ENCODE assay signal across 26 cellular contexts in the genomic region with DNA sequence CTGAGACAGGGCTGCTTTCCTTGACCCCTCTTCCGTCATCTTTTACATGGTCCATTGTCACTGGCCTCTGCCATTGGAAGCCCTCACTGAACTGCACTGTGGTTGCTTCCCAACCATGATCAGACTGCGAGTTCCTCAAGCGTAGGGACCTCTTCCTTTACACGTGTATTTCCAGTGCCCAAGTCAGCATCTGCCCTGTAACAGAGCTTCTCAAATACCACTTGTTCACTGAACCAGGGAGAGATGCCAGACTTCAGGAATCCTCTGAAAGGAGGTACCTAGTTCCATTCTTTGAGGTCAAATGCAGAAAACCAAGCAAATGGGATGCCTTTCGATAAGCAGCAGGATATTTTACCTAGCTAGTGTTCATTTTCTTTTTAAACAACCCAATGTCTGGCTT.
DNase-seq lines count a peak whose midpoint lies in the region; ATAC-seq, FAIRE-seq and TF ChIP-seq lines count a peak whose summit lies in the region.
"Had no signal": no experiment of that assay in that cellular context is flagged by ENCODE, and none has a peak within 500 bp of the region (broad histone marks: within the 10 kb centered on the region; RNA-seq: fewer than 3 reads in every experiment).

No MANE protein-coding gene starts in this region.

- TF ChIP-seq EP300 in HepG2 (IDR thresholded peaks at IDR 0.05; ENCODE audit: low read depth in 2 of 2, low read length in 2 of 2): no peak
- no peak for TF ChIP-seq EP300 in HepG2 (CRISPR knock-in tag; IDR thresholded peaks at IDR 0.05; ENCODE audit: borderline replicate concordance)

- H3F3A ChIP-seq in neural progenitor cell (ENCODE audit: low read depth): peaks cover 15% of the 10 kb centered on the region

- intact Hi-C loops in Panc1 (cut with micrococcal nuclease; ENCODE audit: unreplicated experiment) (no loop called here), HepG2 (cut with micrococcal nuclease; ENCODE audit: unreplicated experiment) (no loop called here)

- peaks cover 10% of the 10 kb centered on the region for H3K36me3 Mint-ChIP-seq in neural progenitor cell
- H3K36me3 Mint-ChIP-seq: CD14-positive monocyte, IgD-negative memory B cell had no signal

- ATAC-seq in Panc1 (no peak), HepG2 (no peak), HG03097 (IDR thresholded peaks at IDR 0.05; ENCODE audit: low FRiP score, unreplicated experiment) (no peak)

- H3K4me3 Mint-ChIP-seq in neural progenitor cell: no peak overlapping the region
- H3K4me3 Mint-ChIP-seq: CD14-positive monocyte, HFFc6, IgD-negative memory B cell had no signal

- H2AFZ ChIP-seq in neural progenitor cell (replicated peaks) (no peak overlapping the region), HepG2 (ENCODE audit: low read length) (no peak overlapping the region)

- POLR2A ChIA-PET in Panc1 (lab: Charles Lee) (no interaction called here), HepG2 (lab: Yijun Ruan, JAX) (no interaction called here)

- TF ChIP-seq POLR2A in HepG2 (IDR thresholded peaks at IDR 0.05; ENCODE audit: insufficient read depth in 1 of 2, low read depth in 2 of 2, low read length in 2 of 2): no peak

- peaks cover 5% of the 10 kb centered on the region for H3K27me3 Mint-ChIP-seq in neural progenitor cell (ENCODE audit: insufficient read depth, low read depth)

- CTCF ChIA-PET in Panc1 (lab: Charles Lee): interaction anchor here (0.7 kb wide), 1 partner anchor 179 kb away, joined by 3 read pairs; no protein-coding TSS in a partner anchor
- CTCF ChIA-PET in HepG2 (lab: Yijun Ruan, JAX; ENCODE audit: low intra/inter-chr PET ratio, low total read pairs): no interaction called here

- in situ Hi-C loops in Caki2 (cut with HindIII; ENCODE audit: low pct_unique_long_range_greater_than_20kb, low sequenced_read_pairs): no loop called here
- in situ Hi-C loops in Panc1 (cut with HindIII; ENCODE audit: low pct_unique_long_range_greater_than_20kb, low sequenced_read_pairs): no loop called here
- in situ Hi-C loops in HepG2 (cut with HindIII; ENCODE audit: extremely low pct_ligation_motif_present, low pct_unique_long_range_greater_than_20kb): loop anchor here (5.0 kb wide), 1 partner anchor 128 kb away; no protein-coding TSS in a partner anchor

- BruUV-seq in Panc1 (replicated peaks; lab: Mats Ljungman, UMichigan) (no TSS peak), HepG2 (replicated peaks; lab: Mats Ljungman, UMichigan) (no TSS peak)

- H3K4me2 ChIP-seq in neural progenitor cell: peak overlapping the region; percentile 58
- no peak overlapping the region for H3K4me2 ChIP-seq in HepG2 (ENCODE audit: low read depth, low read length)
- H3K4me2 ChIP-seq: SK-N-SH had no signal

- H4K20me1 ChIP-seq in neural progenitor cell (ENCODE audit: low read depth): no peaks in the 10 kb centered on the region
- H4K20me1 ChIP-seq in HepG2 (ENCODE audit: insufficient read depth, low read length): no peaks in the 10 kb centered on the region

- no peak for FAIRE-seq in HepG2 (lab: Jason Lieb, UNC)
- FAIRE-seq: G401.6 had no signal

- no peak for TF ChIP-seq CTCF in Panc1 (IDR thresholded peaks at IDR 0.05)
- no peak for TF ChIP-seq CTCF in neural progenitor cell (IDR thresholded peaks at IDR 0.05)
- no peak for TF ChIP-seq CTCF in HepG2 (CRISPR knock-in tag; IDR thresholded peaks at IDR 0.05)

- TF ChIP-seq RAD21 in HepG2 (CRISPR knock-in tag; IDR thresholded peaks at IDR 0.05): no peak

- H3K4me1 Mint-ChIP-seq in neural progenitor cell: peaks cover 19% of the 10 kb centered on the region

- H3K4me3 ChIP-seq in Panc1 (ENCODE audit: low read depth in 2 of 2, low read length in 2 of 2): no peak overlapping the region
- H3K4me3 ChIP-seq in neural progenitor cell: no peak overlapping the region
- no peak overlapping the region for H3K4me3 ChIP-seq in HepG2 (replicated peaks in 1 of 3; ENCODE audit: insufficient read depth in 1 of 3, low read depth in 2 of 3, low read length in 3 of 3)
- H3K4me3 ChIP-seq: MG63 had no signal

- no peaks in the 10 kb centered on the region; the same call in 1 of the 2 replicates for H3K36me3 ChIP-seq in Panc1 (ENCODE audit: control insufficient read depth, insufficient read depth, low read length)
- no peaks in the 10 kb centered on the region for H3K36me3 ChIP-seq in neural progenitor cell
- no peaks in the 10 kb centered on the region for H3K36me3 ChIP-seq in HepG2 (replicated peaks in 1 of 2; ENCODE audit: control insufficient read depth in 1 of 2, insufficient read depth in 2 of 2, low read length in 2 of 2)
- H3K36me3 ChIP-seq: MG63 had no signal

- peak; percentile 65 for DNase-seq in Caki2 (ENCODE audit: low read depth)
- DNase-seq in Panc1 (ENCODE audit: low read depth, low spot score): no peak
- peak; percentile 84 for DNase-seq in glomerular visceral epithelial cell (ENCODE audit: extremely low spot score)
- peak; percentile 25 for DNase-seq in neural progenitor cell (ENCODE audit: low spot score)
- no peak for DNase-seq in HepG2 (ENCODE audit: low spot score)
- DNase-seq in NCI-H128 (lab: John Stamatoyannopoulos, UW; ENCODE audit: unreplicated experiment): no peak
- DNase-seq: AML-193, DMS 273 treated with DMSO at 0.1 percent for 48 hours, H7, HFFc6, Kasumi-1, MG63, NCI-H1105, NCI-H1694 treated with DMSO at 0.1 percent for 48 hours, NCI-H226, NCI-H524, NCI-H82, OCI-M1, RPMI8226, SHP77 treated with DMSO at 0.1 percent for 48 hours, SK-N-SH had no signal

- H3K9me3 ChIP-seq in Panc1 (ENCODE audit: control insufficient read depth, insufficient read depth, low read depth, low read length) (no peaks in the 10 kb centered on the region), neural progenitor cell (ENCODE audit: low read depth) (no peaks in the 10 kb centered on the region), HepG2 (ENCODE audit: low read length) (no peaks in the 10 kb centered on the region)
- H3K9me3 ChIP-seq: MG63, SK-N-SH had no signal

- H3K79me2 ChIP-seq in neural progenitor cell (ENCODE audit: low read depth): no peaks in the 10 kb centered on the region
- no peaks in the 10 kb centered on the region for H3K79me2 ChIP-seq in HepG2 (ENCODE audit: insufficient read depth, low read length)

- peaks cover 19% of the 10 kb centered on the region for H3K4me1 ChIP-seq in Panc1 (ENCODE audit: control insufficient read depth, insufficient read depth, low read length)
- H3K4me1 ChIP-seq in neural progenitor cell: peaks cover 30% of the 10 kb centered on the region
- peaks cover 15% of the 10 kb centered on the region for H3K4me1 ChIP-seq in HepG2 (ENCODE audit: insufficient read depth, low read length)

- H3K27ac ChIP-seq in Panc1 (ENCODE audit: low read length) (peak overlapping the region; percentile 77), neural progenitor cell (no peak overlapping the region), HepG2 (ENCODE audit: extremely low read length, insufficient read depth, low read length) (no peak overlapping the region)
- H3K27ac ChIP-seq: HL-60 had no signal

- H3K9ac ChIP-seq in neural progenitor cell (no peak overlapping the region), HepG2 (ENCODE audit: insufficient read depth, low read depth, low read length) (no peak overlapping the region)
- H3K9ac ChIP-seq: SK-N-SH had no signal

- H3K9me3 Mint-ChIP-seq in neural progenitor cell: no peaks in the 10 kb centered on the region
- H3K9me3 Mint-ChIP-seq: CD14-positive monocyte, HFFc6, IgD-negative memory B cell had no signal

- H3K27ac Mint-ChIP-seq in neural progenitor cell: no peak overlapping the region
- H3K27ac Mint-ChIP-seq: CD14-positive monocyte, IgD-negative memory B cell had no signal

- H3K27me3 ChIP-seq in Panc1 (ENCODE audit: control insufficient read depth, insufficient read depth, low read length) (no peaks in the 10 kb centered on the region), neural progenitor cell (no peaks in the 10 kb centered on the region), HepG2 (ENCODE audit: control insufficient read depth in 1 of 2, insufficient read depth in 2 of 2, low read length in 2 of 2) (no peaks in the 10 kb centered on the region)
- H3K27me3 ChIP-seq: MG63 had no signal

- WGBS in HepG2 (ENCODE audit: low lambda C conversion rate): 90% methylated on average over 5 of the region's 5 CpGs

TF ChIP-seq in HepG2, 621 proteins besides CTCF, POLR2A, EP300 and RAD21 (continues in another document):
- TF ChIP-seq, protein P1, sequence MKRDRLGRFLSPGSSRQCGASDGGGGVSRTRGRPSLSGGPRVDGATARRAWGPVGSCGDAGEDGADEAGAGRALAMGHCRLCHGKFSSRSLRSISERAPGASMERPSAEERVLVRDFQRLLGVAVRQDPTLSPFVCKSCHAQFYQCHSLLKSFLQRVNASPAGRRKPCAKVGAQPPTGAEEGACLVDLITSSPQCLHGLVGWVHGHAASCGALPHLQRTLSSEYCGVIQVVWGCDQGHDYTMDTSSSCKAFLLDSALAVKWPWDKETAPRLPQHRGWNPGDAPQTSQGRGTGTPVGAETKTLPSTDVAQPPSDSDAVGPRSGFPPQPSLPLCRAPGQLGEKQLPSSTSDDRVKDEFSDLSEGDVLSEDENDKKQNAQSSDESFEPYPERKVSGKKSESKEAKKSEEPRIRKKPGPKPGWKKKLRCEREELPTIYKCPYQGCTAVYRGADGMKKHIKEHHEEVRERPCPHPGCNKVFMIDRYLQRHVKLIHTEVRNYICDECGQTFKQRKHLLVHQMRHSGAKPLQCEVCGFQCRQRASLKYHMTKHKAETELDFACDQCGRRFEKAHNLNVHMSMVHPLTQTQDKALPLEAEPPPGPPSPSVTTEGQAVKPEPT (CRISPR knock-in tag; IDR thresholded peaks at IDR 0.05; ENCODE audit: low read depth): no peak
- TF ChIP-seq ZBTB14 (CRISPR knock-in tag; IDR thresholded peaks at IDR 0.05) (no peak), SRSF4 (IDR thresholded peaks at IDR 0.05; ENCODE audit: low read depth, low read length, poor library complexity, severe bottlenecking) (no peak), ZNF850 (CRISPR knock-in tag; conservative IDR thresholded peaks at IDR 0.05) (no peak), NR1H2 (CRISPR knock-in tag; IDR thresholded peaks at IDR 0.05; ENCODE audit: borderline replicate concordance, low read depth) (no peak), ZNF264 (CRISPR knock-in tag; IDR thresholded peaks at IDR 0.05) (no peak), ZSCAN12 (CRISPR knock-in tag; IDR thresholded peaks at IDR 0.05) (no peak), STAT5B (CRISPR knock-in tag; IDR thresholded peaks at IDR 0.05) (no peak), ZNF567 (CRISPR knock-in tag; IDR thresholded peaks at IDR 0.05; ENCODE audit: borderline replicate concordance) (no peak), SMAD3 (CRISPR knock-in tag; IDR thresholded peaks at IDR 0.05) (no peak), TGIF2 (CRISPR knock-in tag; IDR thresholded peaks at IDR 0.05) (no peak)

Comparison
In these comparisons a context has a peak if more than half of its experiments do, and no peak if none do; other contexts are left out.
1. DNase-seq: peak in Caki2 (single experiment), glomerular visceral epithelial cell (single experiment) and neural progenitor cell (single experiment); none in Panc1 (single experiment), HepG2 (single experiment) and NCI-H128 (single experiment).